1 cellular context compared by ENCODE assay signal in the genomic region with DNA sequence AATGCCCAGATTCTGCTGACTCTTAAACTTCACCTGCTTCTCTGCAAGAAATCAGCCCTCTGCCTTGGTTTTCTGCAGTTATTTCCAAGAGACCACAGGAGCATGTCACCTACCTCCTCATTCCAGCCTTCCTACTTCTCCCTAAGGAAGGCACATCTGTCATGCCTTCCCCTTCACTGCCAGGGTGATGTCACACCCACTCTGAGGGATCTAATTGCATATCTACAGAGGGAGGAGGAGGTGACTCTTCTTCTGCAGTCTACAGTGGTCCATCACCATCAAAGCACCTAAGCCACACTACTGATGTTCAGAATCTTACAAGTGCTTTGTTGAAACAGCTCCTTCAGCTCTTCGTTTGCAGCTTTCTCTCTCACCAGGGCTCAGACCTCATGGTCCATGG.
TF ChIP-seq lines count a peak whose summit lies in the region.

No MANE protein-coding gene starts in this region.

TF ChIP-seq in HEK293, 187 proteins besides CTCF, POLR2A, EP300 and RAD21 (continued from another document):
- TF ChIP-seq MYNN (tag by site-specific recombination; IDR thresholded peaks at IDR 0.05; ENCODE audit: borderline replicate concordance) (no peak), ZNF155 (tag by site-specific recombination; IDR thresholded peaks at IDR 0.05) (no peak), ZNF701 (tag by site-specific recombination; IDR thresholded peaks at IDR 0.05) (no peak), GLI4 (tag by site-specific recombination; IDR thresholded peaks at IDR 0.05) (no peak), ZNF146 (tag by site-specific recombination; IDR thresholded peaks at IDR 0.05) (no peak), ZNF404 (tag by site-specific recombination; IDR thresholded peaks at IDR 0.05) (no peak), ZNF394 (tag by site-specific recombination; IDR thresholded peaks at IDR 0.05; ENCODE audit: borderline replicate concordance) (no peak; the same call in 1 of the 2 replicates), GLI2 (tag by site-specific recombination; IDR thresholded peaks at IDR 0.05; ENCODE audit: borderline replicate concordance, low read depth) (no peak), ZNF266 (tag by site-specific recombination; IDR thresholded peaks at IDR 0.05; ENCODE audit: low read depth) (no peak), ZNF140 (tag by site-specific recombination; IDR thresholded peaks at IDR 0.05) (no peak), ZNF366 (tag by site-specific recombination; conservative IDR thresholded peaks at IDR 0.05) (peak; percentile 63), TCF7L2 (IDR thresholded peaks at IDR 0.05; ENCODE audit: borderline replicate concordance, low read depth, low read length) (no peak), ZFP3 (tag by site-specific recombination; IDR thresholded peaks at IDR 0.05; ENCODE audit: low read depth) (no peak), ZNF292 (tag by site-specific recombination; IDR thresholded peaks at IDR 0.05; ENCODE audit: borderline replicate concordance, low read depth) (no peak), GLIS2 (tag by site-specific recombination; IDR thresholded peaks at IDR 0.05) (no peak), WT1 (tag by site-specific recombination; IDR thresholded peaks at IDR 0.05) (peak; percentile 45; the same call in 1 of the 2 replicates), ZNF16 (tag by site-specific recombination; IDR thresholded peaks at IDR 0.05; ENCODE audit: low read depth) (no peak), ZNF670 (tag by site-specific recombination; IDR thresholded peaks at IDR 0.05; ENCODE audit: low read depth) (no peak), ZNF416 (tag by site-specific recombination; IDR thresholded peaks at IDR 0.05) (no peak), MEIS1 (CRISPR knock-in tag; IDR thresholded peaks at IDR 0.05; ENCODE audit: borderline replicate concordance) (no peak), ZBTB21 (tag by site-specific recombination; IDR thresholded peaks at IDR 0.05) (peak; percentile 30; the same call in 1 of the 2 replicates), ZNF629 (tag by site-specific recombination; IDR thresholded peaks at IDR 0.05) (peak; percentile 84)
- TF ChIP-seq, protein P1, sequence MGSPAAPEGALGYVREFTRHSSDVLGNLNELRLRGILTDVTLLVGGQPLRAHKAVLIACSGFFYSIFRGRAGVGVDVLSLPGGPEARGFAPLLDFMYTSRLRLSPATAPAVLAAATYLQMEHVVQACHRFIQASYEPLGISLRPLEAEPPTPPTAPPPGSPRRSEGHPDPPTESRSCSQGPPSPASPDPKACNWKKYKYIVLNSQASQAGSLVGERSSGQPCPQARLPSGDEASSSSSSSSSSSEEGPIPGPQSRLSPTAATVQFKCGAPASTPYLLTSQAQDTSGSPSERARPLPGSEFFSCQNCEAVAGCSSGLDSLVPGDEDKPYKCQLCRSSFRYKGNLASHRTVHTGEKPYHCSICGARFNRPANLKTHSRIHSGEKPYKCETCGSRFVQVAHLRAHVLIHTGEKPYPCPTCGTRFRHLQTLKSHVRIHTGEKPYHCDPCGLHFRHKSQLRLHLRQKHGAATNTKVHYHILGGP (tag by site-specific recombination; IDR thresholded peaks at IDR 0.05): no peak
- TF ChIP-seq, protein P2, sequence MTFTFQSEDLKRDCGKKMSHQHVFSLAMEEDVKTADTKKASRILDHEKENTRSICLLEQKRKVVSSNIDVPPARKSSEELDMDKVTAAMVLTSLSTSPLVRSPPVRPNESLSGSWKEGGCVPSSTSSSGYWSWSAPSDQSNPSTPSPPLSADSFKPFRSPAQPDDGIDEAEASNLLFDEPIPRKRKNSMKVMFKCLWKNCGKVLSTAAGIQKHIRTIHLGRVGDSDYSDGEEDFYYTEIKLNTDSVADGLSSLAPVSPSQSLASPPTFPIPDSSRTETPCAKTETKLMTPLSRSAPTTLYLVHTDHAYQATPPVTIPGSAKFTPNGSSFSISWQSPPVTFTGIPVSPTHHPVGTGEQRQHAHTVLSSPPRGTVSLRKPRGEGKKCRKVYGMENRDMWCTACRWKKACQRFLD (tag by site-specific recombination; IDR thresholded peaks at IDR 0.05): no peak
- TF ChIP-seq, protein P3, sequence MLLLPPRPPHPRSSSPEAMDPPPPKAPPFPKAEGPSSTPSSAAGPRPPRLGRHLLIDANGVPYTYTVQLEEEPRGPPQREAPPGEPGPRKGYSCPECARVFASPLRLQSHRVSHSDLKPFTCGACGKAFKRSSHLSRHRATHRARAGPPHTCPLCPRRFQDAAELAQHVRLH (tag by site-specific recombination; IDR thresholded peaks at IDR 0.05): no peak
- TF ChIP-seq, protein P4, sequence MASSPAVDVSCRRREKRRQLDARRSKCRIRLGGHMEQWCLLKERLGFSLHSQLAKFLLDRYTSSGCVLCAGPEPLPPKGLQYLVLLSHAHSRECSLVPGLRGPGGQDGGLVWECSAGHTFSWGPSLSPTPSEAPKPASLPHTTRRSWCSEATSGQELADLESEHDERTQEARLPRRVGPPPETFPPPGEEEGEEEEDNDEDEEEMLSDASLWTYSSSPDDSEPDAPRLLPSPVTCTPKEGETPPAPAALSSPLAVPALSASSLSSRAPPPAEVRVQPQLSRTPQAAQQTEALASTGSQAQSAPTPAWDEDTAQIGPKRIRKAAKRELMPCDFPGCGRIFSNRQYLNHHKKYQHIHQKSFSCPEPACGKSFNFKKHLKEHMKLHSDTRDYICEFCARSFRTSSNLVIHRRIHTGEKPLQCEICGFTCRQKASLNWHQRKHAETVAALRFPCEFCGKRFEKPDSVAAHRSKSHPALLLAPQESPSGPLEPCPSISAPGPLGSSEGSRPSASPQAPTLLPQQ (tag by site-specific recombination; IDR thresholded peaks at IDR 0.05): peak; percentile 65
- TF ChIP-seq, protein P5, sequence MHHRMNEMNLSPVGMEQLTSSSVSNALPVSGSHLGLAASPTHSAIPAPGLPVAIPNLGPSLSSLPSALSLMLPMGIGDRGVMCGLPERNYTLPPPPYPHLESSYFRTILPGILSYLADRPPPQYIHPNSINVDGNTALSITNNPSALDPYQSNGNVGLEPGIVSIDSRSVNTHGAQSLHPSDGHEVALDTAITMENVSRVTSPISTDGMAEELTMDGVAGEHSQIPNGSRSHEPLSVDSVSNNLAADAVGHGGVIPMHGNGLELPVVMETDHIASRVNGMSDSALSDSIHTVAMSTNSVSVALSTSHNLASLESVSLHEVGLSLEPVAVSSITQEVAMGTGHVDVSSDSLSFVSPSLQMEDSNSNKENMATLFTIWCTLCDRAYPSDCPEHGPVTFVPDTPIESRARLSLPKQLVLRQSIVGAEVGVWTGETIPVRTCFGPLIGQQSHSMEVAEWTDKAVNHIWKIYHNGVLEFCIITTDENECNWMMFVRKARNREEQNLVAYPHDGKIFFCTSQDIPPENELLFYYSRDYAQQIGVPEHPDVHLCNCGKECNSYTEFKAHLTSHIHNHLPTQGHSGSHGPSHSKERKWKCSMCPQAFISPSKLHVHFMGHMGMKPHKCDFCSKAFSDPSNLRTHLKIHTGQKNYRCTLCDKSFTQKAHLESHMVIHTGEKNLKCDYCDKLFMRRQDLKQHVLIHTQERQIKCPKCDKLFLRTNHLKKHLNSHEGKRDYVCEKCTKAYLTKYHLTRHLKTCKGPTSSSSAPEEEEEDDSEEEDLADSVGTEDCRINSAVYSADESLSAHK (tag by site-specific recombination; IDR thresholded peaks at IDR 0.05): no peak
- TF ChIP-seq, protein P6, sequence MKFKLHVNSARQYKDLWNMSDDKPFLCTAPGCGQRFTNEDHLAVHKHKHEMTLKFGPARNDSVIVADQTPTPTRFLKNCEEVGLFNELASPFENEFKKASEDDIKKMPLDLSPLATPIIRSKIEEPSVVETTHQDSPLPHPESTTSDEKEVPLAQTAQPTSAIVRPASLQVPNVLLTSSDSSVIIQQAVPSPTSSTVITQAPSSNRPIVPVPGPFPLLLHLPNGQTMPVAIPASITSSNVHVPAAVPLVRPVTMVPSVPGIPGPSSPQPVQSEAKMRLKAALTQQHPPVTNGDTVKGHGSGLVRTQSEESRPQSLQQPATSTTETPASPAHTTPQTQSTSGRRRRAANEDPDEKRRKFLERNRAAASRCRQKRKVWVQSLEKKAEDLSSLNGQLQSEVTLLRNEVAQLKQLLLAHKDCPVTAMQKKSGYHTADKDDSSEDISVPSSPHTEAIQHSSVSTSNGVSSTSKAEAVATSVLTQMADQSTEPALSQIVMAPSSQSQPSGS (tag by site-specific recombination; IDR thresholded peaks at IDR 0.05; ENCODE audit: low read depth): peak; percentile 81
- TF ChIP-seq, protein P7, sequence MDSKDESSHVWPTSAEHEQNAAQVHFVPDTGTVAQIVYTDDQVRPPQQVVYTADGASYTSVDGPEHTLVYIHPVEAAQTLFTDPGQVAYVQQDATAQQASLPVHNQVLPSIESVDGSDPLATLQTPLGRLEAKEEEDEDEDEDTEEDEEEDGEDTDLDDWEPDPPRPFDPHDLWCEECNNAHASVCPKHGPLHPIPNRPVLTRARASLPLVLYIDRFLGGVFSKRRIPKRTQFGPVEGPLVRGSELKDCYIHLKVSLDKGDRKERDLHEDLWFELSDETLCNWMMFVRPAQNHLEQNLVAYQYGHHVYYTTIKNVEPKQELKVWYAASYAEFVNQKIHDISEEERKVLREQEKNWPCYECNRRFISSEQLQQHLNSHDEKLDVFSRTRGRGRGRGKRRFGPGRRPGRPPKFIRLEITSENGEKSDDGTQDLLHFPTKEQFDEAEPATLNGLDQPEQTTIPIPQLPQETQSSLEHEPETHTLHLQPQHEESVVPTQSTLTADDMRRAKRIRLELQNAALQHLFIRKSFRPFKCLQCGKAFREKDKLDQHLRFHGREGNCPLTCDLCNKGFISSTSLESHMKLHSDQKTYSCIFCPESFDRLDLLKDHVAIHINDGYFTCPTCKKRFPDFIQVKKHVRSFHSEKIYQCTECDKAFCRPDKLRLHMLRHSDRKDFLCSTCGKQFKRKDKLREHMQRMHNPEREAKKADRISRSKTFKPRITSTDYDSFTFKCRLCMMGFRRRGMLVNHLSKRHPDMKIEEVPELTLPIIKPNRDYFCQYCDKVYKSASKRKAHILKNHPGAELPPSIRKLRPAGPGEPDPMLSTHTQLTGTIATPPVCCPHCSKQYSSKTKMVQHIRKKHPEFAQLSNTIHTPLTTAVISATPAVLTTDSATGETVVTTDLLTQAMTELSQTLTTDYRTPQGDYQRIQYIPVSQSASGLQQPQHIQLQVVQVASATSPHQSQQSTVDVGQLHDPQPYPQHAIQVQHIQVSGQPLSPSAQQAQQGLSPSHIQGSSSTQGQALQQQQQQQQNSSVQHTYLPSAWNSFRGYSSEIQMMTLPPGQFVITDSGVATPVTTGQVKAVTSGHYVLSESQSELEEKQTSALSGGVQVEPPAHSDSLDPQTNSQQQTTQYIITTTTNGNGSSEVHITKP (tag by site-specific recombination; IDR thresholded peaks at IDR 0.05): peak; percentile 65
TF ChIP-seq in HEK293: peak in this region for 29.
